ENCODE assay signal across 10 cellular contexts in genomic region chr3:59424268-59425010, GRCh38.
A peak's percentile ranks its signal among the peaks of the same experiment; 100 is the strongest.
DNase-seq lines count a peak whose midpoint lies in the region; ATAC-seq, FAIRE-seq and TF ChIP-seq lines count a peak whose summit lies in the region.
"Had no signal": no experiment of that assay in that cellular context is flagged by ENCODE, and none has a peak within 500 bp of the region (broad histone marks: within the 10 kb centered on the region; RNA-seq: fewer than 3 reads in every experiment).

No MANE protein-coding gene starts in this region.

- no peak overlapping the region for H3K4me3 Mint-ChIP-seq in GM23338
- H3K4me3 Mint-ChIP-seq: neural progenitor cell had no signal

- H3K4me3 ChIP-seq in GM23338, result no peak overlapping the region
- H3K4me3 ChIP-seq: neural progenitor cell, stomach had no signal

- H3K4me1 Mint-ChIP-seq in GM23338, result no peaks in the 10 kb centered on the region

- H3F3A ChIP-seq in GM23338 (replicated peaks; ENCODE audit: low read depth), result no peaks in the 10 kb centered on the region

- no peak overlapping the region for H3K4me2 ChIP-seq in GM23338
- H3K4me2 ChIP-seq: neural progenitor cell had no signal

- ATAC-seq in GM18502 (IDR thresholded peaks at IDR 0.05; ENCODE audit: poor library complexity, unreplicated experiment) (peak; percentile 60), foreskin keratinocyte (peak; percentile 85), GM23338 (no peak)

- no peak overlapping the region for H3K27ac Mint-ChIP-seq in GM23338
- H3K27ac Mint-ChIP-seq: neural progenitor cell had no signal

- H3K9me3 Mint-ChIP-seq in GM23338, result no peaks in the 10 kb centered on the region
- H3K9me3 Mint-ChIP-seq: neural progenitor cell had no signal

- H2AFZ ChIP-seq in GM23338, result no peak overlapping the region
- H2AFZ ChIP-seq: neural progenitor cell had no signal

- no peaks in the 10 kb centered on the region for H3K27me3 ChIP-seq in foreskin keratinocyte
- no peaks in the 10 kb centered on the region for H3K27me3 ChIP-seq in GM23338 (ENCODE audit: insufficient read depth)
- H3K27me3 ChIP-seq: neural progenitor cell, stomach had no signal

- no peak for FAIRE-seq in D721Med (lab: Jason Lieb, UNC)

- H3K4me1 ChIP-seq in foreskin keratinocyte (peaks cover 13% of the 10 kb centered on the region), GM23338 (ENCODE audit: insufficient read depth) (no peaks in the 10 kb centered on the region)
- H3K4me1 ChIP-seq: neural progenitor cell had no signal

- H3K9me2 ChIP-seq in GM23338 (ENCODE audit: insufficient read depth), result no peaks in the 10 kb centered on the region

- peak; percentile 70 for DNase-seq in AG08396 (ENCODE audit: low spot score)
- DNase-seq in T-helper 22 cell (ENCODE audit: low read depth), result peak; percentile 19
- peak; percentile 82 to 88 for DNase-seq in foreskin keratinocyte
- DNase-seq in NCI-H128 (lab: John Stamatoyannopoulos, UW; ENCODE audit: unreplicated experiment), result no peak
- no peak for DNase-seq in D721Med (ENCODE audit: insufficient read length, low spot score)
- no peak for DNase-seq in OCI-M1 (lab: John Stamatoyannopoulos, UW)
- no peak for DNase-seq in GM23338 (ENCODE audit: low spot score)
- DNase-seq: stomach had no signal

- no peaks in the 10 kb centered on the region for H3K79me2 ChIP-seq in GM23338 (replicated peaks; ENCODE audit: insufficient read depth)

- H3K36me3 Mint-ChIP-seq in GM23338 (ENCODE audit: low read depth), result no peaks in the 10 kb centered on the region
- H3K36me3 Mint-ChIP-seq: neural progenitor cell had no signal

- peak overlapping the region; percentile 71 for H3K27ac ChIP-seq in foreskin keratinocyte
- H3K27ac ChIP-seq in GM23338 (ENCODE audit: low read depth), result no peak overlapping the region
- H3K27ac ChIP-seq: neural progenitor cell had no signal

- TF ChIP-seq CTCF in foreskin keratinocyte (conservative IDR thresholded peaks at IDR 0.05) (no peak), D721Med (IDR thresholded peaks at IDR 0.05; ENCODE audit: insufficient read depth, missing control alignments) (no peak), GM23338 (conservative IDR thresholded peaks at IDR 0.05; ENCODE audit: low read depth in 2 of 2) (no peak)

- no peaks in the 10 kb centered on the region for H3K27me3 Mint-ChIP-seq in GM23338 (ENCODE audit: insufficient read depth, low read depth, poor library complexity)

- no peaks in the 10 kb centered on the region for H4K20me1 ChIP-seq in GM23338 (replicated peaks; ENCODE audit: insufficient read depth)

- no peaks in the 10 kb centered on the region for H3K36me3 ChIP-seq in GM23338 (ENCODE audit: insufficient read depth)
- H3K36me3 ChIP-seq: neural progenitor cell, stomach had no signal

TF ChIP-seq in GM23338, 12 proteins besides CTCF, POLR2A, EP300 and RAD21:
- TF ChIP-seq EZH2 (IDR thresholded peaks at IDR 0.05; ENCODE audit: low read depth, unreplicated experiment), result no peak

Comparison
In these comparisons a context has a peak if more than half of its experiments do, and no peak if none do; other contexts are left out.
1. DNase-seq: peak in AG08396 (single experiment), T-helper 22 cell (single experiment) and foreskin keratinocyte (2 of 2); none in NCI-H128 (single experiment), D721Med (single experiment), OCI-M1 (single experiment) and GM23338 (single experiment).